In the genomic region with DNA sequence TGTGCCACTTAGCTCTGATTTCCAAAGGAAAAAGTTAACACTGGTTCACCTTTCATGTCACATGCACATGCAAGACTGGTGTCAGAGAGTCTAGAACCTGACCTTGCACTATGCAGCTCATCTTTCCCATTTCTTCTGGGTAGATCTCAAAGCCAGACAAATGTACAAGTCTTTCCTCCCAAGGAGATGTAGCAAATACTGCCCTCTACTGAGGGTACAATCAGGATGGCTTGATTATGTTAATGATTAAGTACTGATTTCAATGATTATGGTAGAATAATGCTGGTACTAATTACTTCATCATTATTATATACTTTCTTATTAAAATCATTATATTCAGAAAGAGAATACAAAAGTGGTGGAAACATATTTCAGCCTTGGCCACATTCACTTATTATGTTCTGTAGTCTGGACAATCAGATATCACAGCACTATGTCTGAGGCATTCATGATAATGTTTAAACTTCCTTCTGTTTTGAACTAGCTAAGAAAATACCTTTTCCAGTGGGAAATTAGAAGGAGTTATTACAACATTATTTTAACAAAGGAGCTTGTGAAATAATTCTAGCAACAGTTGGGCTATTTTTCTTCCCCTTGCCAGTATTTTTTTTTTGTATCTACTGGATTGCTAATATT, we compare ENCODE assay signal across 8 cellular contexts.
DNase-seq lines count a peak whose midpoint lies in the region; ATAC-seq and TF ChIP-seq lines count a peak whose summit lies in the region.

No MANE protein-coding gene starts in this region.

- peak; percentile 74 for TF ChIP-seq CTCF in AG09309 (IDR thresholded peaks at IDR 0.05; ENCODE audit: control insufficient read depth, insufficient read depth, low read depth, low read length, missing control alignments)
- peak; percentile 39; the same call in 1 of the 2 replicates for TF ChIP-seq CTCF in GM12875 (IDR thresholded peaks at IDR 0.05; ENCODE audit: borderline replicate concordance, insufficient read depth, low read depth, low read length)

- DNase-seq in AG09309 (ENCODE audit: low read depth) = peak; percentile 24
- DNase-seq in NCI-H69 (lab: John Stamatoyannopoulos, UW) = peak; percentile 74
- peak; percentile 57 for DNase-seq in cerebellar cortex (ENCODE audit: low spot score)
- peak in 1 of 2 donors; percentile 42 for DNase-seq in memory B cell (ENCODE audit: low spot score in 2 of 2)
- no peak for DNase-seq in effector CD8-positive, alpha-beta T cell (lab: John Stamatoyannopoulos, UW)

- H3K4me1 Mint-ChIP-seq in memory B cell = peaks cover 2% of the 10 kb centered on the region

- H3K36me3 Mint-ChIP-seq in memory B cell = peaks cover 5% of the 10 kb centered on the region

- no peaks in the 10 kb centered on the region for H3K9me3 Mint-ChIP-seq in memory B cell

- H3K27me3 Mint-ChIP-seq in memory B cell = no peaks in the 10 kb centered on the region

- H3K4me3 ChIP-seq in AG09309 (ENCODE audit: control insufficient read depth, low read depth, low read length) (no peak overlapping the region), GM12875 (ENCODE audit: low read depth, low read length) (no peak overlapping the region)

- H3K27ac Mint-ChIP-seq in memory B cell = no peak overlapping the region

- peak; percentile 68 for ATAC-seq in memory B cell (ENCODE audit: low read depth)
- ATAC-seq in GM21360 (IDR thresholded peaks at IDR 0.05; ENCODE audit: unreplicated experiment) = no peak
- ATAC-seq in GM21717 (IDR thresholded peaks at IDR 0.05; ENCODE audit: unreplicated experiment) = no peak

- H3K4me3 Mint-ChIP-seq in memory B cell = no peak overlapping the region
